In genomic region chr7:143290293-143290692, GRCh38 we compare ENCODE assay signal across 1 cellular context.
TF ChIP-seq lines count a peak whose summit lies in the region.

No MANE protein-coding gene starts in this region.

TF ChIP-seq in K562, 482 proteins besides CTCF, POLR2A, EP300 and RAD21 (continued from another document):
- TF ChIP-seq FOXO4 (CRISPR knock-in tag; IDR thresholded peaks at IDR 0.05) (no peak), RBFOX2 (IDR thresholded peaks at IDR 0.05; ENCODE audit: low read depth, low read length) (no peak), CREBBP (IDR thresholded peaks at IDR 0.05; ENCODE audit: low read depth, low read length) (no peak), ZNF263 (CRISPR knock-in tag; IDR thresholded peaks at IDR 0.05; ENCODE audit: borderline replicate concordance) (no peak), ZNF507 (tag; conservative IDR thresholded peaks at IDR 0.05) (no peak), ZFP36 (IDR thresholded peaks at IDR 0.05; ENCODE audit: low read depth, low read length, partially characterized antibody) (no peak), BRF2 (IDR thresholded peaks at IDR 0.05; ENCODE audit: borderline replicate concordance, insufficient read depth, insufficient read length) (no peak), ETV5 (CRISPR knock-in tag; IDR thresholded peaks at IDR 0.05; ENCODE audit: low read depth) (no peak)
